18 cellular contexts compared by ENCODE assay signal in the genomic region with DNA sequence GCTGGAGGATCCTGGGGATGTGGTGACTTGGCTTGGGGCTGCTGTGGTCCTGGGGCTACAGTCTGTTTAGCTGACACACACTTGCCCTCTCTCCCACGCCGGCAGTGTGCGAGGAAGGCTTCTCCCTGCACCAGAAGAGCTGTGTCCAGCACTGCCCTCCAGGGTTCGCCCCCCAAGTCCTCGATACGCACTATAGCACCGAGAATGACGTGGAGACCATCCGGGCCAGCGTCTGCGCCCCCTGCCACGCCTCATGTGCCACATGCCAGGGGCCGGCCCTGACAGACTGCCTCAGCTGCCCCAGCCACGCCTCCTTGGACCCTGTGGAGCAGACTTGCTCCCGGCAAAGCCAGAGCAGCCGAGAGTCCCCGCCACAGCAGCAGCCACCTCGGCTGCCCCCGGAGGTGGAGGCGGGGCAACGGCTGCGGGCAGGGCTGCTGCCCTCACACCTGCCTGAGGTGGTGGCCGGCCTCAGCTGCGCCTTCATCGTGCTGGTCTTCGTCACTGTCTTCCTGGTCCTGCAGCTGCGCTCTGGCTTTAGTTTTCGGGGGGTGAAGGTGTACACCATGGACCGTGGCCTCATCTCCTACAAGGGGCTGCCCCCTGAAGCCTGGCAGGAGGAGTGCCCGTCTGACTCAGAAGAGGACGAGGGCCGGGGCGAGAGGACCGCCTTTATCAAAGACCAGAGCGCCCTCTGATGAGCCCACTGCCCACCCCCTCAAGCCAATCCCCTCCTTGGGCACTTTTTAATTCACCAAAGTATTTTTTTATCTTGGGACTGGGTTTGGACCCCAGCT. TPM values are rescaled to one million over a fixed set of nuclear protein-coding genes. Genes with fewer than 3 reads are reported as not detected.
DNase-seq lines count a peak whose midpoint lies in the region; ATAC-seq lines count a peak whose summit lies in the region.
"Had no signal": no experiment of that assay in that cellular context is flagged by ENCODE, and none has a peak within 500 bp of the region (broad histone marks: within the 10 kb centered on the region; RNA-seq: fewer than 3 reads in every experiment).

No MANE protein-coding gene starts in this region.

- H3K27ac Mint-ChIP-seq in activated CD4-positive, alpha-beta T cell treated with anti-CD3 and anti-CD28 coated beads, Interleukin-2, amount 10 ng/mL, durations not matched to agents 24 days and 14 days = peak overlapping the region; percentile 41
- peak overlapping the region; percentile 95 for H3K27ac Mint-ChIP-seq in dendritic cell treated with granulocyte-macrophage colony-stimulating factor and Interleukin-4, amounts not matched to agents 40 ng/mL and 50 ng/mL, for 4 days
- H3K27ac Mint-ChIP-seq: CD4-positive, alpha-beta memory T cell had no signal

- ATAC-seq in GM21381 (IDR thresholded peaks at IDR 0.05; ENCODE audit: unreplicated experiment) = no peak
- ATAC-seq: HCT116 had no signal

- no peak overlapping the region for H3K4me3 Mint-ChIP-seq in activated CD4-positive, alpha-beta T cell treated with anti-CD3 and anti-CD28 coated beads, Interleukin-2, amount 10 ng/mL, durations not matched to agents 24 days and 14 days
- no peak overlapping the region for H3K4me3 Mint-ChIP-seq in dendritic cell treated with granulocyte-macrophage colony-stimulating factor and Interleukin-4, amounts not matched to agents 40 ng/mL and 50 ng/mL, for 4 days
- H3K4me3 Mint-ChIP-seq: CD4-positive, alpha-beta memory T cell had no signal

- peaks cover 54% of the 10 kb centered on the region for H3K4me1 Mint-ChIP-seq in activated CD4-positive, alpha-beta T cell treated with anti-CD3 and anti-CD28 coated beads, Interleukin-2, amount 10 ng/mL, durations not matched to agents 24 days and 14 days
- peaks cover 79% of the 10 kb centered on the region for H3K4me1 Mint-ChIP-seq in dendritic cell treated with granulocyte-macrophage colony-stimulating factor and Interleukin-4, amounts not matched to agents 40 ng/mL and 50 ng/mL, for 4 days (ENCODE audit: low read depth)

- peaks cover 63% of the 10 kb centered on the region for H3K36me3 Mint-ChIP-seq in activated CD4-positive, alpha-beta T cell treated with anti-CD3 and anti-CD28 coated beads, Interleukin-2, amount 10 ng/mL, durations not matched to agents 24 days and 14 days (ENCODE audit: low read depth)
- H3K36me3 Mint-ChIP-seq in dendritic cell treated with granulocyte-macrophage colony-stimulating factor and Interleukin-4, amounts not matched to agents 40 ng/mL and 50 ng/mL, for 4 days (ENCODE audit: low read depth) = peaks cover 93% of the 10 kb centered on the region

- no peaks in the 10 kb centered on the region for H3K9me3 Mint-ChIP-seq in activated CD4-positive, alpha-beta T cell treated with anti-CD3 and anti-CD28 coated beads, Interleukin-2, amount 10 ng/mL, durations not matched to agents 24 days and 14 days
- H3K9me3 Mint-ChIP-seq in dendritic cell treated with granulocyte-macrophage colony-stimulating factor and Interleukin-4, amounts not matched to agents 40 ng/mL and 50 ng/mL, for 4 days = no peaks in the 10 kb centered on the region
- H3K9me3 Mint-ChIP-seq: CD4-positive, alpha-beta memory T cell had no signal

- DNase-seq in activated CD4-positive, alpha-beta T cell treated with anti-CD3 and anti-CD28 coated beads, Interleukin-2, amount 10 ng/mL, durations not matched to agents 24 days and 14 days = no peak
- no peak for DNase-seq in activated CD4-positive, alpha-beta T cell treated with anti-CD3 and anti-CD28 coated beads for 1 hour
- DNase-seq in NCI-H526 treated with DMSO at 0.1 percent for 48 hours (lab: John Stamatoyannopoulos, UW) (peak; percentile 17), posterior vena cava (ENCODE audit: low spot score) (peak; percentile 78), COR-L47 (lab: John Stamatoyannopoulos, UW) (no peak), occipital lobe (lab: John Stamatoyannopoulos, UW) (no peak)
- DNase-seq: CD4-positive, alpha-beta memory T cell; DMS79 treated with DMSO at 0.1 percent for 48 hours; KG1; NCI-H1048; NCI-H1436 treated with DMSO at 0.1 percent for 48 hours; NCI-H2081; NCI-H510A treated with DMSO at 0.1 percent for 48 hours; Right ventricle myocardium superior had no signal

- H3K27me3 Mint-ChIP-seq in activated CD4-positive, alpha-beta T cell treated with anti-CD3 and anti-CD28 coated beads, Interleukin-2, amount 10 ng/mL, durations not matched to agents 24 days and 14 days = no peaks in the 10 kb centered on the region
- H3K27me3 Mint-ChIP-seq in dendritic cell treated with granulocyte-macrophage colony-stimulating factor and Interleukin-4, amounts not matched to agents 40 ng/mL and 50 ng/mL, for 4 days = no peaks in the 10 kb centered on the region

- intact Hi-C loops in activated CD4-positive, alpha-beta T cell treated with anti-CD3 and anti-CD28 coated beads, Interleukin-2, amount 10 ng/mL, durations not matched to agents 24 days and 14 days (cut with micrococcal nuclease) = no loop called here
- intact Hi-C loops in dendritic cell treated with granulocyte-macrophage colony-stimulating factor and Interleukin-4, amounts not matched to agents 40 ng/mL and 50 ng/mL, for 4 days (cut with micrococcal nuclease) = loop anchor here (10.0 kb wide), 1 partner anchor 53 kb away; the partner anchor contains the start of genes HDDC3 and UNC45A
- intact Hi-C loops in posterior vena cava (cut with DNase I) = loop anchor here in 1 of 2 donors (10.0 kb wide), 3 partner anchors 63 to 377 kb away; no protein-coding TSS in a partner anchor

RNA-seq across cellular contexts. Expression of gene FES, which starts 2.9 kb away (rescaled TPM):
- 32.5 and 33.7 TPM in 2 replicates for total RNA-seq in activated CD4-positive, alpha-beta T cell treated with anti-CD3 and anti-CD28 coated beads, Interleukin-2, amount 10 ng/mL, durations not matched to agents 24 days and 14 days
- 10 to 100 TPM; 31.7 to 41.8 TPM for total RNA-seq in posterior vena cava
- 4.8 TPM for total RNA-seq in occipital lobe
- total RNA-seq: M059J had no signal

RNA-seq across cellular contexts. Expression of gene FURIN, which starts 13.0 kb away (rescaled TPM):
- 432 TPM in 2 replicates for total RNA-seq in activated CD4-positive, alpha-beta T cell treated with anti-CD3 and anti-CD28 coated beads, Interleukin-2, amount 10 ng/mL, durations not matched to agents 24 days and 14 days
- total RNA-seq in posterior vena cava (10 to 100 TPM; 38.0 to 52.0 TPM), occipital lobe (8.7 TPM)

RNA-seq across cellular contexts. Expression of gene MAN2A2, which starts 21.7 kb away (rescaled TPM):
- total RNA-seq in activated CD4-positive, alpha-beta T cell treated with anti-CD3 and anti-CD28 coated beads, Interleukin-2, amount 10 ng/mL, durations not matched to agents 24 days and 14 days = 196 and 206 TPM in 2 replicates
- total RNA-seq in posterior vena cava (10 to 100 TPM; 53.0 to 57.6 TPM), occipital lobe (32.4 TPM)

RNA-seq across cellular contexts. Expression of gene HDDC3, which starts 51.0 kb away (rescaled TPM):
- total RNA-seq in activated CD4-positive, alpha-beta T cell treated with anti-CD3 and anti-CD28 coated beads, Interleukin-2, amount 10 ng/mL, durations not matched to agents 24 days and 14 days = 36.3 and 39.9 TPM in 2 replicates
- total RNA-seq in posterior vena cava = 1 to 10 TPM; 5.9 to 8.6 TPM
- total RNA-seq in occipital lobe = 11.7 TPM

RNA-seq across cellular contexts. Expression of gene UNC45A, which starts 53.7 kb away (rescaled TPM):
- total RNA-seq in activated CD4-positive, alpha-beta T cell treated with anti-CD3 and anti-CD28 coated beads, Interleukin-2, amount 10 ng/mL, durations not matched to agents 24 days and 14 days = 66.9 and 67.0 TPM in 2 replicates
- total RNA-seq in posterior vena cava = 10 to 100 TPM; 63.6 to 75.8 TPM
- 35.7 TPM for total RNA-seq in occipital lobe

Comparison
In these comparisons a context has a peak if more than half of its experiments do, and no peak if none do; other contexts are left out.
1. DNase-seq: peak in NCI-H526 treated with DMSO at 0.1 percent for 48 hours (single experiment) and posterior vena cava (single experiment); none in activated CD4-positive, alpha-beta T cell treated with anti-CD3 and anti-CD28 coated beads, Interleukin-2, amount 10 ng/mL, durations not matched to agents 24 days and 14 days (single experiment), activated CD4-positive, alpha-beta T cell treated with anti-CD3 and anti-CD28 coated beads for 1 hour (single experiment), COR-L47 (single experiment) and occipital lobe (single experiment).